In genomic region chr15:70098461-70099166, GRCh38 we compare ENCODE assay signal across 1 cellular context.
TF ChIP-seq lines count a peak whose summit lies in the region.

No MANE protein-coding gene starts in this region.

TF ChIP-seq in HepG2, 621 proteins besides CTCF, POLR2A, EP300 and RAD21 (continued from another document and continues in another):
- TF ChIP-seq, protein P1, sequence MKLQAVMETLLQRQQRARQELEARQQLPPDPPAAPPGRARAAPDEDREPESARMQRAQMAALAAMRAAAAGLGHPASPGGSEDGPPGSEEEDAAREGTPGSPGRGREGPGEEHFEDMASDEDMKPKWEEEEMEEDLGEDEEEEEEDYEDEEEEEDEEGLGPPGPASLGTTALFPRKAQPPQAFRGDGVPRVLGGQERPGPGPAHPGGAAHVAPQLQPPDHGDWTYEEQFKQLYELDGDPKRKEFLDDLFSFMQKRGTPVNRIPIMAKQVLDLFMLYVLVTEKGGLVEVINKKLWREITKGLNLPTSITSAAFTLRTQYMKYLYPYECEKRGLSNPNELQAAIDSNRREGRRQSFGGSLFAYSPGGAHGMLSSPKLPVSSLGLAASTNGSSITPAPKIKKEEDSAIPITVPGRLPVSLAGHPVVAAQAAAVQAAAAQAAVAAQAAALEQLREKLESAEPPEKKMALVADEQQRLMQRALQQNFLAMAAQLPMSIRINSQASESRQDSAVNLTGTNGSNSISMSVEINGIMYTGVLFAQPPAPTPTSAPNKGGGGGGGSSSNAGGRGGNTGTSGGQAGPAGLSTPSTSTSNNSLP (IDR thresholded peaks at IDR 0.05; ENCODE audit: low read depth, low read length), result no peak
- TF ChIP-seq FOXO1 (CRISPR knock-in tag; IDR thresholded peaks at IDR 0.05) (peak; percentile 80), ZNF576 (CRISPR knock-in tag; IDR thresholded peaks at IDR 0.05) (no peak), ZNF615 (CRISPR knock-in tag; IDR thresholded peaks at IDR 0.05; ENCODE audit: borderline replicate concordance) (no peak), GATAD1 (CRISPR knock-in tag; IDR thresholded peaks at IDR 0.05) (no peak), MAZ (IDR thresholded peaks at IDR 0.05; ENCODE audit: borderline replicate concordance, low read depth, low read length) (no peak; the same call in 1 of the 2 replicates), MAZ (CRISPR knock-in tag; IDR thresholded peaks at IDR 0.05; ENCODE audit: low read depth) (no peak), ATF7 (IDR thresholded peaks at IDR 0.05) (no peak), ATF7 (CRISPR knock-in tag; IDR thresholded peaks at IDR 0.05) (no peak), PBX2 (CRISPR knock-in tag; IDR thresholded peaks at IDR 0.05) (no peak), ZNF44 (CRISPR knock-in tag; IDR thresholded peaks at IDR 0.05) (no peak), ZNF747 (CRISPR knock-in tag; IDR thresholded peaks at IDR 0.05; ENCODE audit: borderline replicate concordance) (no peak), EZH2 (conservative IDR thresholded peaks at IDR 0.05; ENCODE audit: low read depth, low read length) (no peak), MAFK (conservative IDR thresholded peaks at IDR 0.05 in 1 of 2, IDR thresholded peaks at IDR 0.05 in 1 of 2; ENCODE audit: low read length in 2 of 2) (no peak), TOE1 (CRISPR knock-in tag; IDR thresholded peaks at IDR 0.05) (no peak), ZNF891 (CRISPR knock-in tag; IDR thresholded peaks at IDR 0.05) (no peak), ZKSCAN8 (CRISPR knock-in tag; IDR thresholded peaks at IDR 0.05; ENCODE audit: borderline replicate concordance) (no peak), KAT2B (IDR thresholded peaks at IDR 0.05; ENCODE audit: borderline replicate concordance, low read depth, low read length) (no peak), ZNF275 (CRISPR knock-in tag; IDR thresholded peaks at IDR 0.05; ENCODE audit: borderline replicate concordance) (no peak), ZSCAN12 (CRISPR knock-in tag; IDR thresholded peaks at IDR 0.05) (no peak), HES4 (CRISPR knock-in tag; IDR thresholded peaks at IDR 0.05; ENCODE audit: borderline replicate concordance) (no peak; the same call in 1 of the 2 replicates), PTBP1 (IDR thresholded peaks at IDR 0.05; ENCODE audit: low read depth, low read length, poor library complexity, severe bottlenecking) (no peak), CREM (IDR thresholded peaks at IDR 0.05) (peak; percentile 68; the same call in 1 of the 2 replicates), CREM (CRISPR knock-in tag; IDR thresholded peaks at IDR 0.05) (no peak), ZNF224 (CRISPR knock-in tag; IDR thresholded peaks at IDR 0.05) (no peak), BRD4 (CRISPR knock-in tag; IDR thresholded peaks at IDR 0.05) (no peak), NCOA5 (CRISPR knock-in tag; IDR thresholded peaks at IDR 0.05) (no peak), AGO2 (optimal IDR thresholded peaks at IDR 0.05; ENCODE audit: low read depth, low read length) (no peak), ATF1 (CRISPR knock-in tag; IDR thresholded peaks at IDR 0.05) (no peak), ZNF180 (CRISPR knock-in tag; IDR thresholded peaks at IDR 0.05; ENCODE audit: borderline replicate concordance, low read depth) (no peak), SMAD1 (CRISPR knock-in tag; IDR thresholded peaks at IDR 0.05; ENCODE audit: borderline replicate concordance, low read depth) (no peak), SMARCC2 (IDR thresholded peaks at IDR 0.05) (no peak), TFE3 (CRISPR knock-in tag; IDR thresholded peaks at IDR 0.05) (no peak), MXD4 (CRISPR knock-in tag; IDR thresholded peaks at IDR 0.05) (no peak), ATF2 (CRISPR knock-in tag; IDR thresholded peaks at IDR 0.05) (no peak; the same call in 1 of the 2 replicates), ZNF83 (CRISPR knock-in tag; IDR thresholded peaks at IDR 0.05; ENCODE audit: borderline replicate concordance) (no peak), ZNF251 (CRISPR knock-in tag; IDR thresholded peaks at IDR 0.05) (no peak), ETV5 (CRISPR knock-in tag; IDR thresholded peaks at IDR 0.05; ENCODE audit: borderline replicate concordance) (peak; percentile 17; the same call in 1 of the 2 replicates), PRMT3 (CRISPR knock-in tag; IDR thresholded peaks at IDR 0.05; ENCODE audit: borderline replicate concordance, low read depth) (no peak), ZSCAN22 (CRISPR knock-in tag; IDR thresholded peaks at IDR 0.05) (no peak), EEA1 (CRISPR knock-in tag; IDR thresholded peaks at IDR 0.05; ENCODE audit: borderline replicate concordance) (no peak), ZNF503 (CRISPR knock-in tag; IDR thresholded peaks at IDR 0.05) (peak; percentile 85), SALL2 (CRISPR knock-in tag; IDR thresholded peaks at IDR 0.05) (no peak; the same call in 1 of the 2 replicates), ZNF577 (CRISPR knock-in tag; IDR thresholded peaks at IDR 0.05; ENCODE audit: borderline replicate concordance, low read depth) (no peak), MXI1 (IDR thresholded peaks at IDR 0.05; ENCODE audit: borderline replicate concordance, low read depth, low read length) (no peak), YY1 (IDR thresholded peaks at IDR 0.05; ENCODE audit: insufficient read depth, insufficient replicate concordance, low read depth, low read length) (no peak), ZSCAN25 (CRISPR knock-in tag; IDR thresholded peaks at IDR 0.05) (peak; percentile 92), ZNF484 (CRISPR knock-in tag; IDR thresholded peaks at IDR 0.05; ENCODE audit: borderline replicate concordance, low read depth) (no peak), MATR3 (CRISPR knock-in tag; IDR thresholded peaks at IDR 0.05) (no peak), ZNF451 (CRISPR knock-in tag; IDR thresholded peaks at IDR 0.05) (no peak), ZNF543 (CRISPR knock-in tag; IDR thresholded peaks at IDR 0.05) (peak; percentile 62; the same call in 1 of the 2 replicates), PHF5A (CRISPR knock-in tag; IDR thresholded peaks at IDR 0.05; ENCODE audit: low read depth, unreplicated experiment) (no peak)
- TF ChIP-seq, protein P2, sequence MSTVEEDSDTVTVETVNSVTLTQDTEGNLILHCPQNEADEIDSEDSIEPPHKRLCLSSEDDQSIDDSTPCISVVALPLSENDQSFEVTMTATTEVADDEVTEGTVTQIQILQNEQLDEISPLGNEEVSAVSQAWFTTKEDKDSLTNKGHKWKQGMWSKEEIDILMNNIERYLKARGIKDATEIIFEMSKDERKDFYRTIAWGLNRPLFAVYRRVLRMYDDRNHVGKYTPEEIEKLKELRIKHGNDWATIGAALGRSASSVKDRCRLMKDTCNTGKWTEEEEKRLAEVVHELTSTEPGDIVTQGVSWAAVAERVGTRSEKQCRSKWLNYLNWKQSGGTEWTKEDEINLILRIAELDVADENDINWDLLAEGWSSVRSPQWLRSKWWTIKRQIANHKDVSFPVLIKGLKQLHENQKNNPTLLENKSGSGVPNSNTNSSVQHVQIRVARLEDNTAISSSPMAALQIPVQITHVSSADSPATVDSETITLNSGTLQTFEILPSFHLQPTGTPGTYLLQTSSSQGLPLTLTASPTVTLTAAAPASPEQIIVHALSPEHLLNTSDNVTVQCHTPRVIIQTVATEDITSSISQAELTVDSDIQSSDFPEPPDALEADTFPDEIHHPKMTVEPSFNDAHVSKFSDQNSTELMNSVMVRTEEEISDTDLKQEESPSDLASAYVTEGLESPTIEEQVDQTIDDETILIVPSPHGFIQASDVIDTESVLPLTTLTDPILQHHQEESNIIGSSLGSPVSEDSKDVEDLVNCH (CRISPR knock-in tag; IDR thresholded peaks at IDR 0.05), result no peak
- TF ChIP-seq, protein P3, sequence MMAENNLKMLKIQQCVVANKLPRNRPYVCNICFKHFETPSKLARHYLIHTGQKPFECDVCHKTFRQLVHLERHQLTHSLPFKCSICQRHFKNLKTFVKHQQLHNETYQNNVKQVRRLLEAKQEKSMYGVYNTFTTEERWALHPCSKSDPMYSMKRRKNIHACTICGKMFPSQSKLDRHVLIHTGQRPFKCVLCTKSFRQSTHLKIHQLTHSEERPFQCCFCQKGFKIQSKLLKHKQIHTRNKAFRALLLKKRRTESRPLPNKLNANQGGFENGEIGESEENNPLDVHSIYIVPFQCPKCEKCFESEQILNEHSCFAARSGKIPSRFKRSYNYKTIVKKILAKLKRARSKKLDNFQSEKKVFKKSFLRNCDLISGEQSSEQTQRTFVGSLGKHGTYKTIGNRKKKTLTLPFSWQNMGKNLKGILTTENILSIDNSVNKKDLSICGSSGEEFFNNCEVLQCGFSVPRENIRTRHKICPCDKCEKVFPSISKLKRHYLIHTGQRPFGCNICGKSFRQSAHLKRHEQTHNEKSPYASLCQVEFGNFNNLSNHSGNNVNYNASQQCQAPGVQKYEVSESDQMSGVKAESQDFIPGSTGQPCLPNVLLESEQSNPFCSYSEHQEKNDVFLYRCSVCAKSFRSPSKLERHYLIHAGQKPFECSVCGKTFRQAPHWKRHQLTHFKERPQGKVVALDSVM (CRISPR knock-in tag; IDR thresholded peaks at IDR 0.05), result no peak
- TF ChIP-seq, protein P4, sequence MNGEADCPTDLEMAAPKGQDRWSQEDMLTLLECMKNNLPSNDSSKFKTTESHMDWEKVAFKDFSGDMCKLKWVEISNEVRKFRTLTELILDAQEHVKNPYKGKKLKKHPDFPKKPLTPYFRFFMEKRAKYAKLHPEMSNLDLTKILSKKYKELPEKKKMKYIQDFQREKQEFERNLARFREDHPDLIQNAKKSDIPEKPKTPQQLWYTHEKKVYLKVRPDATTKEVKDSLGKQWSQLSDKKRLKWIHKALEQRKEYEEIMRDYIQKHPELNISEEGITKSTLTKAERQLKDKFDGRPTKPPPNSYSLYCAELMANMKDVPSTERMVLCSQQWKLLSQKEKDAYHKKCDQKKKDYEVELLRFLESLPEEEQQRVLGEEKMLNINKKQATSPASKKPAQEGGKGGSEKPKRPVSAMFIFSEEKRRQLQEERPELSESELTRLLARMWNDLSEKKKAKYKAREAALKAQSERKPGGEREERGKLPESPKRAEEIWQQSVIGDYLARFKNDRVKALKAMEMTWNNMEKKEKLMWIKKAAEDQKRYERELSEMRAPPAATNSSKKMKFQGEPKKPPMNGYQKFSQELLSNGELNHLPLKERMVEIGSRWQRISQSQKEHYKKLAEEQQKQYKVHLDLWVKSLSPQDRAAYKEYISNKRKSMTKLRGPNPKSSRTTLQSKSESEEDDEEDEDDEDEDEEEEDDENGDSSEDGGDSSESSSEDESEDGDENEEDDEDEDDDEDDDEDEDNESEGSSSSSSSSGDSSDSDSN (CRISPR knock-in tag; IDR thresholded peaks at IDR 0.05), result peak; percentile 76; the same call in 1 of the 2 replicates
